15 cellular contexts compared by ENCODE assay signal in the genomic region with DNA sequence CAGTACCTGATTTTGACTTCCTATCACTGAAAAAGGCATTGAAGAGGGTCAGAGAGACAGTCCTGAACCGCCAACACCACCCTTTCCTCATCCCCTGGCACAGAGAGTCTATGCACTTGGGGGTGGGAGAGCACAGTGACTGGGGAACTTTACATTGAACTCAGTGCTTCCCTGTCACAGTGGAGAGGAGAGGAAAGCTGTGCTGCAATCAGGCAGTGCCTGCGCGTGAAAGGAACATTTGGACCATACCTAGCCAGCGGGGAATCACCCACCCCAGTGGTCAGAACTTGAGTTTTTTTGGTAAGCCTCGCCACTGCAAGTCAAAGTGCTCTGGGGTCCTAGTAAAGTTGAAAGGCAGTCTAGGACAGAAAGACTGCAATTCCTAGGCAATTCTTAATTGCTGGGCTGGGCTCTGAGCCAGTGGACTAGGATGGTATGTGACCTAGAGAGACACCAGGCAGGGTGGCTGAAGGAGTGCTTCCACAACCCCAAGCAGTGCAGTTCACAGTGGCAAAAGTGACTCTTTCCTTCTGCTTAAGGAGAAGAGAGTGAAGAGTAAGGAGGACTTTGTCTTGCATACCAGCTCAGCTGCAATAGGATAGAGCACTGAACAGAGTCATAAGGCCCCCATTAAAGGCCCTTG. TPM values are rescaled to one million over a fixed set of nuclear protein-coding genes. Genes with fewer than 3 reads are reported as not detected.
"Had no signal": no experiment of that assay in that cellular context is flagged by ENCODE, and none has a peak within 500 bp of the region (broad histone marks: within the 10 kb centered on the region; RNA-seq: fewer than 3 reads in every experiment).

No MANE protein-coding gene starts in this region.

- H3K36me3 ChIP-seq: esophagus squamous epithelium, right atrium auricular region, tibial artery, vagina had no signal

- H3K4me1 ChIP-seq: esophagus squamous epithelium, right atrium auricular region, tibial artery, vagina had no signal

- ATAC-seq: left colon; naive thymus-derived CD4-positive, alpha-beta T cell had no signal

- DNase-seq: activated naive CD4-positive, alpha-beta T cell treated with anti-CD3 and anti-CD28 coated beads, Interleukin-2, amount 50 U/mL, for 16 hours; activated T-cell treated with anti-CD3 and anti-CD28 coated beads, Interleukin-2, amount 50 U/mL, for 48 hours; aorta; esophagus squamous epithelium; foreskin melanocyte; head of caudate nucleus; left colon; mammary epithelial cell; naive thymus-derived CD4-positive, alpha-beta T cell; stimulated activated CD4-positive, alpha-beta T cell treated with anti-CD3 and anti-CD28 coated beads, Interleukin-4, amount 100 ng/mL, for 4 hours; T-helper 9 cell; tibial artery had no signal

- H3K4me3 ChIP-seq: esophagus squamous epithelium, right atrium auricular region, skin epidermis, tibial artery, vagina had no signal

- H3K4me3 Mint-ChIP-seq: naive thymus-derived CD4-positive, alpha-beta T cell had no signal

- H3K9me3 ChIP-seq: esophagus squamous epithelium, right atrium auricular region, tibial artery, vagina had no signal

- H3K27ac ChIP-seq: esophagus squamous epithelium, right atrium auricular region, skin epidermis, tibial artery, vagina had no signal

- H3K27me3 ChIP-seq: right atrium auricular region, vagina had no signal

- H3K9me3 Mint-ChIP-seq: naive thymus-derived CD4-positive, alpha-beta T cell had no signal

RNA-seq across cellular contexts. Expression of gene FNDC7, which starts 42.5 kb away (rescaled TPM):
- total RNA-seq: aorta, esophagus squamous epithelium, left colon, mammary epithelial cell, right atrium auricular region, vagina had no signal
- polyA plus RNA-seq: naive thymus-derived CD4-positive, alpha-beta T cell had no signal
